ENCODE assay signal across 20 cellular contexts in the genomic region with DNA sequence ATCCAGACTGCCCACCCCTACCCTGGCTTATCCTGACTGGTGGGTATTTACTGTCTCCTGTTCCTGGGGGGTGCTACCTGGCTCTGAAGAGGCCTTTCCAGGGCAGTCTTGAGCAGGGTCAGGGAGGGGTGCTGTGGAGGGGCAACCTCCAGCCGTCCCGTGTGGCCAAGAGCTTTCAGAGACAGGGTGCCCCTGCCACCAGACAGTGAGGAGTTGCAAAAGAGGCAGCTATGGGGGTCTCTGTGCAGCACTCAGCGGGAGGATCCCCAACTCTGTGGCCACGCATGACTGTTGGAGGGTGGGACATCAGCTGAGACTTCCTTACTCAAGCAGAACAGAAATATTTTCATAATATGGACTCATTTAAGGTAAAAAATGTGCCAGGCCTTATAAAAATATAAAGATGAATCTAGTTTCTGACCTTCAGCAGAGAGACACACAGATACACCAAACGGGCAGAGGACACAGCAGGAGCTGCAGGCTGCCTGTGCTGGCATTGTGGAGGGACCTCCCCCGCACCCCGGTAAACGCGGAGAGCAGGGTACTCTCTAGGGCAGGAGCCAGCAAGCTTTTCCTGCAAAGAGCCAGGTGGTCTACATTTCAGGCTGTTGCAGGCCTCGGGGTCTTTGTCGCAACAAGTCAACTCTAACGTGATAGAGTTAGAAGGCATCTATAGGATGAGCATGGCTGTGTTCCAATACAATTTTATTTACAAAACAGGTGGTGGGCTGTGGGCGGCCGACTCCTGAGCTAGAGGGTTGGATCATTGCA.
"Had no signal": no experiment of that assay in that cellular context is flagged by ENCODE, and none has a peak within 500 bp of the region (broad histone marks: within the 10 kb centered on the region; RNA-seq: fewer than 3 reads in every experiment).

No MANE protein-coding gene starts in this region.

- H3K36me3 Mint-ChIP-seq: activated naive CD8-positive, alpha-beta T cell; mesothelial cell of epicardium had no signal

- H3K27ac ChIP-seq: epithelial cell of prostate, right atrium auricular region, suprapubic skin had no signal

- DNase-seq: activated CD4-positive, alpha-beta T cell treated with anti-CD3 and anti-CD28 coated beads, Interleukin-2, amount 50 U/mL, for 1 hour; activated CD8-positive, alpha-beta memory T cell treated with anti-CD3 and anti-CD28 coated beads for 24 hours; activated gamma-delta T cell treated with Interleukin-2 at 50 U/mL for 16 hours; amniotic stem cell; central memory CD4-positive, alpha-beta T cell; cortex of kidney; effector CD8-positive, alpha-beta T cell; foreskin melanocyte; left colon; stimulated activated CD4-positive, alpha-beta T cell treated with anti-CD3 and anti-CD28 coated beads, Interleukin-15, amount 100 ng/mL, for 24 hours; stimulated activated CD4-positive, alpha-beta T cell treated with anti-CD3 and anti-CD28 coated beads, Interleukin-4, amount 100 ng/mL, for 1 hour; stimulated activated naive CD8-positive, alpha-beta T cell treated with anti-CD3 and anti-CD28 coated beads, Interleukin-15, Interleukin-2, amounts not matched to agents 100 U/mL and 50 U/mL, for 24 hours had no signal

- H3K4me3 ChIP-seq: lung, right atrium auricular region, suprapubic skin, upper lobe of left lung had no signal

- H3K9me3 ChIP-seq: right atrium auricular region, suprapubic skin, upper lobe of left lung had no signal

- H3K27ac Mint-ChIP-seq: activated naive CD8-positive, alpha-beta T cell; mesothelial cell of epicardium; progenitor cell of endocrine pancreas had no signal

- H3K4me3 Mint-ChIP-seq: activated naive CD8-positive, alpha-beta T cell; mesothelial cell of epicardium had no signal

- H3K36me3 ChIP-seq: right atrium auricular region, suprapubic skin, upper lobe of left lung had no signal

- H3K27me3 ChIP-seq: right atrium auricular region, suprapubic skin, upper lobe of left lung had no signal

- H3K27me3 Mint-ChIP-seq: activated naive CD8-positive, alpha-beta T cell had no signal
